ENCODE assay signal across 7 cellular contexts in genomic region chr2:59882279-59882678, GRCh38.
"Had no signal": no experiment of that assay in that cellular context is flagged by ENCODE, and none has a peak within 500 bp of the region (broad histone marks: within the 10 kb centered on the region; RNA-seq: fewer than 3 reads in every experiment).

No MANE protein-coding gene starts in this region.

- H3K27ac Mint-ChIP-seq: HFFc6 had no signal

- DNase-seq: GM23248, GOT3, H7, HFFc6 had no signal

- H3K27ac ChIP-seq: GM23248, HL-60 had no signal

- H3K4me3 ChIP-seq: GM23248, HAP-1 had no signal

- H3K36me3 Mint-ChIP-seq: IgD-negative memory B cell had no signal

- H3K4me3 Mint-ChIP-seq: HFFc6, IgD-negative memory B cell had no signal

- H3K9me3 Mint-ChIP-seq: IgD-negative memory B cell had no signal

- H3K36me3 ChIP-seq: HAP-1 had no signal

- H3K9me3 ChIP-seq: HAP-1 had no signal

- H3K4me1 ChIP-seq: HAP-1 had no signal
